Comparison of ENCODE assay signal across 25 cellular contexts in genomic region chr9:135818718-135819475, GRCh38.
"Had no signal": no experiment of that assay in that cellular context is flagged by ENCODE, and none has a peak within 500 bp of the region (broad histone marks: within the 10 kb centered on the region; RNA-seq: fewer than 3 reads in every experiment).

No MANE protein-coding gene starts in this region.

- H3K27me3 ChIP-seq: body of pancreas, heart right ventricle, left lung, spleen, testis, transverse colon had no signal

- H3K27ac ChIP-seq: body of pancreas, heart right ventricle, left lung, spleen, testis, transverse colon had no signal

- H3K27me3 Mint-ChIP-seq: activated CD4-positive, alpha-beta memory T cell treated with anti-CD3 and anti-CD28 coated beads for 36 hours; activated CD4-positive, alpha-beta T cell treated with anti-CD3 and anti-CD28 coated beads, Interleukin-2, amount 10 ng/mL, durations not matched to agents 24 days and 14 days; activated naive CD4-positive, alpha-beta T cell treated with anti-CD3 and anti-CD28 coated beads, Interleukin-2, amount 50 U/mL, for 24 hours; activated T-helper 17 cell treated with anti-CD3 and anti-CD28 coated beads, Interleukin-2, amount 50 U/mL, for 72 hours; effector memory CD8-positive, alpha-beta T cell; naive thymus-derived CD4-positive, alpha-beta T cell; T-helper 17 cell had no signal

- H3K4me3 Mint-ChIP-seq: activated CD4-positive, alpha-beta memory T cell treated with anti-CD3 and anti-CD28 coated beads for 36 hours; activated CD4-positive, alpha-beta T cell treated with anti-CD3 and anti-CD28 coated beads, Interleukin-2, amount 10 ng/mL, durations not matched to agents 24 days and 14 days; activated naive CD4-positive, alpha-beta T cell treated with anti-CD3 and anti-CD28 coated beads, Interleukin-2, amount 50 U/mL, for 24 hours; activated T-cell treated with anti-CD3 and anti-CD28 coated beads, Interleukin-2, amount 50 U/mL, for 4 hours; activated T-helper 17 cell treated with anti-CD3 and anti-CD28 coated beads, Interleukin-2, amount 50 U/mL, for 72 hours; effector memory CD8-positive, alpha-beta T cell; naive thymus-derived CD4-positive, alpha-beta T cell; neural crest cell; T-helper 17 cell had no signal

- ATAC-seq: activated T-cell treated with anti-CD3 and anti-CD28 coated beads, Interleukin-2, amount 50 U/mL, for 4 hours; activated T-helper 17 cell treated with anti-CD3 and anti-CD28 coated beads, Interleukin-2, amount 50 U/mL, for 72 hours; body of pancreas; effector memory CD8-positive, alpha-beta T cell; esophagus mucosa; heart right ventricle; left lung; naive thymus-derived CD4-positive, alpha-beta T cell; right cardiac atrium; T-helper 17 cell had no signal

- H3K27ac Mint-ChIP-seq: activated CD4-positive, alpha-beta memory T cell treated with anti-CD3 and anti-CD28 coated beads for 36 hours; activated CD4-positive, alpha-beta T cell treated with anti-CD3 and anti-CD28 coated beads, Interleukin-2, amount 10 ng/mL, durations not matched to agents 24 days and 14 days; activated naive CD4-positive, alpha-beta T cell treated with anti-CD3 and anti-CD28 coated beads, Interleukin-2, amount 50 U/mL, for 24 hours; activated T-helper 17 cell treated with anti-CD3 and anti-CD28 coated beads, Interleukin-2, amount 50 U/mL, for 72 hours; effector memory CD8-positive, alpha-beta T cell; naive thymus-derived CD4-positive, alpha-beta T cell; T-helper 17 cell had no signal

- H3K9me3 Mint-ChIP-seq: activated CD4-positive, alpha-beta memory T cell treated with anti-CD3 and anti-CD28 coated beads for 36 hours; activated CD4-positive, alpha-beta T cell treated with anti-CD3 and anti-CD28 coated beads, Interleukin-2, amount 10 ng/mL, durations not matched to agents 24 days and 14 days; activated naive CD4-positive, alpha-beta T cell treated with anti-CD3 and anti-CD28 coated beads, Interleukin-2, amount 50 U/mL, for 24 hours; activated T-cell treated with anti-CD3 and anti-CD28 coated beads, Interleukin-2, amount 50 U/mL, for 4 hours; activated T-helper 17 cell treated with anti-CD3 and anti-CD28 coated beads, Interleukin-2, amount 50 U/mL, for 72 hours; effector memory CD8-positive, alpha-beta T cell; naive thymus-derived CD4-positive, alpha-beta T cell; neural crest cell had no signal

- H3K9me3 ChIP-seq: body of pancreas, heart right ventricle, left lung, spleen, testis, transverse colon had no signal

- H3K4me3 ChIP-seq: body of pancreas, heart right ventricle, left lung, spleen, testis, transverse colon had no signal

- H3K4me1 ChIP-seq: body of pancreas, heart right ventricle, left lung, spleen, testis, transverse colon had no signal

- H3K4me1 Mint-ChIP-seq: activated CD4-positive, alpha-beta T cell treated with anti-CD3 and anti-CD28 coated beads, Interleukin-2, amount 10 ng/mL, durations not matched to agents 24 days and 14 days; activated naive CD4-positive, alpha-beta T cell treated with anti-CD3 and anti-CD28 coated beads, Interleukin-2, amount 50 U/mL, for 24 hours; neural crest cell had no signal

- DNase-seq: activated CD4-positive, alpha-beta memory T cell treated with anti-CD3 and anti-CD28 coated beads for 36 hours; activated CD4-positive, alpha-beta T cell treated with anti-CD3 and anti-CD28 coated beads, Interleukin-2, amount 10 ng/mL, durations not matched to agents 24 days and 14 days; activated CD4-positive, CD25-positive, alpha-beta regulatory T cell treated with anti-CD3 and anti-CD28 coated beads, Interleukin-2, amount 50 U/mL, for 72 hours; activated gamma-delta T cell treated with Interleukin-2 at 50 U/mL for 16 hours; activated T-cell treated with anti-CD3 and anti-CD28 coated beads, Interleukin-2, amount 50 U/mL, for 4 hours; anterior cingulate cortex; body of pancreas; cortex of kidney; effector memory CD8-positive, alpha-beta T cell; foreskin fibroblast; heart right ventricle; midbrain; naive thymus-derived CD4-positive, alpha-beta T cell; occipital lobe; right cardiac atrium; stimulated activated naive CD4-positive, alpha-beta T cell; T-helper 17 cell; testis; transverse colon had no signal
